ENCODE assay signal across 1 cellular context in the genomic region with DNA sequence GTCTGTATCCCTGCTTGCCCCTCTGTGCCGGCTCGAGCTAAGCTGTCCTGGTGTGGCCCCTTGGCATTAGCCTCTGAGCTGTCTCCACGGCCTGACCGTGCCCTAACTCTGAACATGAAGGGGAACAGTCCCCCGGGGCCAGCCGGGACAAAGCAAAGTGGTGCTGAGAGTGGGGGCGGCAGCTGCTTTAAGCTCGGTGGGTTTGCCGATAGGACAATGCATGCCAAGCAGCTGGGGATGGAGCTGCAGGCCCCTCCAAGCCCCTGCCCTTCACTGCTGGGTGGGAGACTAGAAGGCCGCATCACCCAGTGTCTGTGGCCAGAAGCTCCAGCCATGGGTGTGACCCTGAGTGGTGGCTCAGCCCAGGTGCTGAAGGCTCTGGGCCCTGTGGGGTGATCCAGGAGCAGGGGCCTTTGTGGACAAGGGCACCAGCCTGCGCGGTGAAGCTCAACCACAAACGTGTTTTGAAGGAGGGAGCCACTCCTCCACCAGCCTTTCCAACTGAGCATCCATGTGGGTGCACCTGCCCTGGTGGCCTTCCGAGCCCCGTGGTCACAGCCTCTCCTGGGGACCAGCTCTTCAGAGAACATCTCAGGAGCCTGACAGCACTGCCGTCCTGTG.
TF ChIP-seq lines count a peak whose summit lies in the region.

No MANE protein-coding gene starts in this region.

TF ChIP-seq in H1, 55 proteins besides CTCF, POLR2A, EP300 and RAD21 (continued from another document):
- TF ChIP-seq BACH1 (IDR thresholded peaks at IDR 0.05; ENCODE audit: low read length): no peak
